Comparison of ENCODE assay signal across 19 cellular contexts in the genomic region with DNA sequence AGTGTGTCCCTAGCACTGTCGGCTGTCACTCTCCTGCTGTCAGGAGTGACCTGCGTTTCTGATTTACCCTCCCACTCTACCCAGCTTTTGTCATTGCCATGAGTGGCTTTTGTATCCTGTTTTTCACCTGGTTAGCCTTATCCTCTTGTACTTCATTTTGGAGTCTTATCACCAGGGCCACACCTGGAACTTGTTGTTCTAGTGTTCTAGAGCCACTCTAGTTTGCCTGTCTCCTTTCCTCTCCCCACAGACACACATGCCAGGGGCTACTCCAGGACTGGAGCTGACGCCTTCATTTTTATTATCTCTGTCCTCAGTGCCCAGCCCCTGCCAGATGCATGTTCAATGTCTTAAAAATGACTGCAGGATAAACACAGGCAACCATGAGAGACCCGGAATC. TPM values are rescaled to one million over a fixed set of nuclear protein-coding genes. Genes with fewer than 3 reads are reported as not detected.
"Had no signal": no experiment of that assay in that cellular context is flagged by ENCODE, and none has a peak within 500 bp of the region (broad histone marks: within the 10 kb centered on the region; RNA-seq: fewer than 3 reads in every experiment).

No MANE protein-coding gene starts in this region.

- H3K9me3 Mint-ChIP-seq: naive thymus-derived CD8-positive, alpha-beta T cell; neural crest cell; type B pancreatic cell had no signal

- H3K4me1 ChIP-seq: colonic mucosa, heart right ventricle, suprapubic skin, thyroid gland, uterus had no signal

- H3K4me1 Mint-ChIP-seq: neural crest cell had no signal

- H3K27ac Mint-ChIP-seq: type B pancreatic cell had no signal

- DNase-seq: colonic mucosa; dermis blood vessel endothelial cell; effector CD4-positive, alpha-beta T cell; heart right ventricle; kidney glomerular epithelial cell; mucosa of descending colon; naive thymus-derived CD8-positive, alpha-beta T cell; posterior cingulate gyrus; sigmoid colon; stimulated activated CD4-positive, alpha-beta T cell treated with anti-CD3 and anti-CD28 coated beads, Interleukin-2, amount 100 ng/mL, for 24 hours; stimulated activated CD4-positive, alpha-beta T cell treated with anti-CD3 and anti-CD28 coated beads, Interleukin-4, amount 100 ng/mL, for 4 hours; stimulated activated naive CD8-positive, alpha-beta T cell treated with anti-CD3 and anti-CD28 coated beads, Interleukin-15, Interleukin-2, amounts not matched to agents 100 U/mL and 50 U/mL, for 24 hours; thyroid gland; uterus had no signal

- H3K27ac ChIP-seq: colonic mucosa, heart right ventricle, sigmoid colon, skin epidermis, suprapubic skin, thyroid gland, uterus had no signal

- ATAC-seq: esophagus mucosa; heart right ventricle; mucosa of descending colon; naive thymus-derived CD8-positive, alpha-beta T cell; stimulated activated naive CD8-positive, alpha-beta T cell treated with anti-CD3 and anti-CD28 coated beads, Interleukin-15, Interleukin-2, amounts not matched to agents 100 U/mL and 50 U/mL, for 24 hours had no signal

- H3K27me3 Mint-ChIP-seq: naive thymus-derived CD8-positive, alpha-beta T cell; type B pancreatic cell had no signal

- H3K4me3 ChIP-seq: colonic mucosa, heart right ventricle, mucosa of descending colon, sigmoid colon, skin epidermis, suprapubic skin, thyroid gland, uterus had no signal

- H3K9me3 ChIP-seq: colonic mucosa, heart right ventricle, mucosa of descending colon, sigmoid colon, suprapubic skin, thyroid gland, uterus had no signal

- H3K27me3 ChIP-seq: colonic mucosa, heart right ventricle, sigmoid colon, suprapubic skin, thyroid gland, uterus had no signal

- H3K4me3 Mint-ChIP-seq: naive thymus-derived CD8-positive, alpha-beta T cell; neural crest cell; type B pancreatic cell had no signal

- H3K36me3 ChIP-seq: uterus had no signal

RNA-seq across cellular contexts. Expression of a gene that starts 42.2 kb away (rescaled TPM):
- total RNA-seq: naive thymus-derived CD8-positive, alpha-beta T cell had no signal
- polyA plus RNA-seq: naive thymus-derived CD8-positive, alpha-beta T cell had no signal
